Comparison of ENCODE assay signal across 8 cellular contexts in genomic region chr11:90222459-90223247, GRCh38. TPM values are rescaled to one million over a fixed set of nuclear protein-coding genes. Genes with fewer than 3 reads are reported as not detected.
DNase-seq lines count a peak whose midpoint lies in the region; ATAC-seq and TF ChIP-seq lines count a peak whose summit lies in the region.

Gene CHORDC1 (minus strand): TSS chr11:90223049. CDS start chr11:90222954, 95 bp downstream.

- H3F3A ChIP-seq in GM23338 (replicated peaks; ENCODE audit: low read depth), result no peaks in the 10 kb centered on the region

- H3K36me3 ChIP-seq in GM23338 (ENCODE audit: insufficient read depth) (no peaks in the 10 kb centered on the region), RWPE2 (ENCODE audit: low read depth) (peaks cover 9% of the 10 kb centered on the region; the same call in 1 of the 2 replicates)

- H3K27ac ChIP-seq in GM23338 (ENCODE audit: low read depth) (peak within 1 kb of the TSS; percentile 56; the same call in 1 of the 2 replicates), RWPE2 (ENCODE audit: poor library complexity, severe bottlenecking) (peak within 1 kb of the TSS; percentile 60)

- H3K4me3 Mint-ChIP-seq in GM23338 (peak within 1 kb of the TSS; percentile 99), natural killer cell (peak within 1 kb of the TSS; percentile 96)
- H3K4me3 Mint-ChIP-seq in activated T-helper 2 cell treated with anti-CD3 and anti-CD28 coated beads, Interferon-gamma antibody, Interleukin-2, Interleukin-4, amounts not matched to agents 10 μg/mL and 5 μg/mL and 100 μg/mL, durations not matched to agents 14 hours and 24 hours and 36 hours (ENCODE audit: low read depth), result peak within 1 kb of the TSS; percentile 95

- H3K27me3 ChIP-seq in GM23338 (ENCODE audit: insufficient read depth) (no peaks in the 10 kb centered on the region), RWPE2 (ENCODE audit: insufficient read depth, poor library complexity, severe bottlenecking) (no peaks in the 10 kb centered on the region)

- TF ChIP-seq CTCF in GM23338 (conservative IDR thresholded peaks at IDR 0.05; ENCODE audit: low read depth in 2 of 2) (no peak), RWPE2 (IDR thresholded peaks at IDR 0.05; ENCODE audit: poor library complexity, severe bottlenecking) (no peak), fibroblast of pulmonary artery (IDR thresholded peaks at IDR 0.05; ENCODE audit: low read length, missing control alignments) (no peak), natural killer cell (IDR thresholded peaks at IDR 0.05) (no peak)

- peaks cover 31% of the 10 kb centered on the region for H4K20me1 ChIP-seq in GM23338 (replicated peaks; ENCODE audit: insufficient read depth)

- H3K36me3 Mint-ChIP-seq in GM23338 (ENCODE audit: low read depth) (peaks cover 19% of the 10 kb centered on the region), natural killer cell (no peaks in the 10 kb centered on the region)
- peaks cover 42% of the 10 kb centered on the region for H3K36me3 Mint-ChIP-seq in activated T-helper 2 cell treated with anti-CD3 and anti-CD28 coated beads, Interferon-gamma antibody, Interleukin-2, Interleukin-4, amounts not matched to agents 10 μg/mL and 5 μg/mL and 100 μg/mL, durations not matched to agents 14 hours and 24 hours and 36 hours (ENCODE audit: low read depth)

- H3K27ac Mint-ChIP-seq in GM23338, result peak within 1 kb of the TSS; percentile 97
- peak within 1 kb of the TSS; percentile 94 for H3K27ac Mint-ChIP-seq in activated T-helper 2 cell treated with anti-CD3 and anti-CD28 coated beads, Interferon-gamma antibody, Interleukin-2, Interleukin-4, amounts not matched to agents 10 μg/mL and 5 μg/mL and 100 μg/mL, durations not matched to agents 14 hours and 24 hours and 36 hours
- peak within 1 kb of the TSS; percentile 91 to 95 for H3K27ac Mint-ChIP-seq in natural killer cell

- H2AFZ ChIP-seq in GM23338, result peak within 1 kb of the TSS; percentile 88

- peak; percentile 88 for DNase-seq in EL
- peak; percentile 90 for DNase-seq in GM23338 (ENCODE audit: low spot score)
- peak; percentile 87 to 90 for DNase-seq in Kasumi-1 (lab: John Stamatoyannopoulos, UW)
- peak; percentile 83 for DNase-seq in RWPE2 (ENCODE audit: low spot score)
- DNase-seq in activated T-helper 2 cell treated with anti-CD3 and anti-CD28 coated beads, Interferon-gamma antibody, Interleukin-2, Interleukin-4, amounts not matched to agents 10 μg/mL and 5 μg/mL and 100 μg/mL, durations not matched to agents 14 hours and 24 hours and 36 hours (ENCODE audit: low spot score), result peak; percentile 92
- peak; percentile 81 for DNase-seq in fibroblast of pulmonary artery (ENCODE audit: low read depth)
- peak; percentile 90 for DNase-seq in natural killer cell
- DNase-seq in stimulated activated naive CD4-positive, alpha-beta T cell treated with Interleukin-2 at 50 U/mL for 16 hours (lab: John Stamatoyannopoulos, UW), result peak; percentile 91

- H3K79me2 ChIP-seq in GM23338 (replicated peaks; ENCODE audit: insufficient read depth), result peaks cover 52% of the 10 kb centered on the region

- H3K4me1 Mint-ChIP-seq in GM23338, result peaks cover 46% of the 10 kb centered on the region
- peaks cover 39% of the 10 kb centered on the region for H3K4me1 Mint-ChIP-seq in activated T-helper 2 cell treated with anti-CD3 and anti-CD28 coated beads, Interferon-gamma antibody, Interleukin-2, Interleukin-4, amounts not matched to agents 10 μg/mL and 5 μg/mL and 100 μg/mL, durations not matched to agents 14 hours and 24 hours and 36 hours (ENCODE audit: low read depth)
- H3K4me1 Mint-ChIP-seq in natural killer cell, result peaks cover 46 to 64% of the 10 kb centered on the region in 2 donors

- intact Hi-C loops in activated T-helper 2 cell treated with anti-CD3 and anti-CD28 coated beads, Interferon-gamma antibody, Interleukin-2, Interleukin-4, amounts not matched to agents 10 μg/mL and 5 μg/mL and 100 μg/mL, durations not matched to agents 14 hours and 24 hours and 36 hours (cut with micrococcal nuclease), result loop anchor here (2.0 kb wide), 1 partner anchor 18 kb away; no protein-coding TSS in a partner anchor
- intact Hi-C loops in natural killer cell (cut with micrococcal nuclease), result no loop called here

- ATAC-seq in GM23338 (peak; percentile 89), RWPE2 (ENCODE audit: low read depth) (peak; percentile 87), natural killer cell (peak; percentile 88 to 94 (median 91))

- H3K27me3 Mint-ChIP-seq in GM23338 (ENCODE audit: insufficient read depth, low read depth, poor library complexity) (peaks cover 6% of the 10 kb centered on the region), natural killer cell (ENCODE audit: low read depth in 2 of 2) (no peaks in the 10 kb centered on the region)
- H3K27me3 Mint-ChIP-seq in activated T-helper 2 cell treated with anti-CD3 and anti-CD28 coated beads, Interferon-gamma antibody, Interleukin-2, Interleukin-4, amounts not matched to agents 10 μg/mL and 5 μg/mL and 100 μg/mL, durations not matched to agents 14 hours and 24 hours and 36 hours (ENCODE audit: low read depth), result no peaks in the 10 kb centered on the region

- H3K4me1 ChIP-seq in GM23338 (ENCODE audit: insufficient read depth), result peaks cover 30% of the 10 kb centered on the region
- peaks cover 26% of the 10 kb centered on the region for H3K4me1 ChIP-seq in RWPE2 (ENCODE audit: insufficient read depth, poor library complexity, severe bottlenecking)

- H3K4me2 ChIP-seq in GM23338, result peak within 1 kb of the TSS; percentile 94

- peaks cover 6% of the 10 kb centered on the region; the same call in 1 of the 2 replicates for H3K9me2 ChIP-seq in GM23338 (ENCODE audit: insufficient read depth)

- H3K9me3 Mint-ChIP-seq in GM23338 (0 out of 3 replicates have a peak, but pooled peaks cover 5% of the 10 kb centered on the region), natural killer cell (no peaks in the 10 kb centered on the region)
- H3K9me3 Mint-ChIP-seq in activated T-helper 2 cell treated with anti-CD3 and anti-CD28 coated beads, Interferon-gamma antibody, Interleukin-2, Interleukin-4, amounts not matched to agents 10 μg/mL and 5 μg/mL and 100 μg/mL, durations not matched to agents 14 hours and 24 hours and 36 hours, result no peaks in the 10 kb centered on the region

- H3K4me3 ChIP-seq in GM23338, result peak within 1 kb of the TSS; percentile 90
- peak within 1 kb of the TSS; percentile 72 for H3K4me3 ChIP-seq in RWPE2 (ENCODE audit: severe bottlenecking)
- H3K4me3 ChIP-seq in fibroblast of pulmonary artery (replicated peaks; ENCODE audit: low read depth, low read length), result peak within 1 kb of the TSS; percentile 78

- no peaks in the 10 kb centered on the region for H3K9me3 ChIP-seq in RWPE2 (ENCODE audit: severe bottlenecking)

TF ChIP-seq in GM23338, 12 proteins besides CTCF, POLR2A, EP300 and RAD21:
- TF ChIP-seq ETS1 (IDR thresholded peaks at IDR 0.05) (no peak), POLR2AphosphoS5 (IDR thresholded peaks at IDR 0.05; ENCODE audit: low read depth) (peak; percentile 96), CREB1 (CRISPR knock-in tag; IDR thresholded peaks at IDR 0.05; ENCODE audit: low read depth) (0 out of 2 replicates have a peak, but pooled peaks have one; percentile 33)

RNA-seq across cellular contexts. Expression of gene CHORDC1, which starts in this region (rescaled TPM):
- 109 and 133 TPM in 2 replicates for total RNA-seq in GM23338 (2014; rRNA removed; shearing (Covaris generic))
- polyA plus RNA-seq in GM23338 (2016; fragmentation: Nextera tagmentation; extraction: Ambion mirVana), result 187 and 192 TPM in 2 replicates
- 100 and 109 TPM in 2 replicates for total RNA-seq in activated T-helper 2 cell treated with anti-CD3 and anti-CD28 coated beads, Interferon-gamma antibody, Interleukin-2, Interleukin-4, amounts not matched to agents 10 μg/mL and 5 μg/mL and 100 μg/mL, durations not matched to agents 14 hours and 24 hours and 36 hours
- total RNA-seq in natural killer cell, result 100 to 1,000 TPM in 1 of 3 donors, 10 to 100 TPM in 2; 77.2 to 105 (median 82.5) TPM

Comparison
In these comparisons a context has a peak if more than half of its experiments do, and no peak if none do; other contexts are left out.
1. Peak in every context shown above with its lines: DNase-seq, ATAC-seq, H3K4me3 ChIP-seq and H3K27ac ChIP-seq.